In the genomic region with DNA sequence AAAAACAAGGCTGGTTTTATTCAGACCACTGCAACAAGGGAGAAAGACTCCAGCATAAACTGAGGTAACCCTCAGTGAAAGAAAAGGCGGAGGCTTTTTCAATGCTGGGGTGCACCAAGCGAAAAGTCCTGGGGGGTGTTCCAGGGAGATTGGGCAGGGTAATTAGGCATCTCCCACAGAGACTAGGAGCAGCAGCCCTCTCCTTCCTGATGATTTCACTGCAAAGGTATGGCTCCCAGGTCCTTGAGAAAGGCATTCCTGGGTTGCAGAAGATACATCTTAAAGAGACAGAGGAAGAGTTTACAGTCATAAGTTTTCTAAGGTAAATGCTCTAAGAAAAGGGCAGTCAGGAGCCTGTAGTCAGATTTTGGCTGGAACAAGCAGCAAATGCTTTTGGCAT, we compare ENCODE assay signal across 18 cellular contexts.
DNase-seq lines count a peak whose midpoint lies in the region; ATAC-seq and TF ChIP-seq lines count a peak whose summit lies in the region.
"Had no signal": no experiment of that assay in that cellular context is flagged by ENCODE, and none has a peak within 500 bp of the region (broad histone marks: within the 10 kb centered on the region; RNA-seq: fewer than 3 reads in every experiment).

No MANE protein-coding gene starts in this region.

- H3K4me3 ChIP-seq in epithelial cell of esophagus (ENCODE audit: low read length) (no peak overlapping the region), foreskin fibroblast (ENCODE audit: low read depth in 1 of 2, low read length in 2 of 2) (no peak overlapping the region)
- H3K4me3 ChIP-seq: HAP-1, K562, Peyer's patch had no signal

- H3K27me3 Mint-ChIP-seq in mesothelial cell of epicardium (ENCODE audit: low read depth): no peaks in the 10 kb centered on the region
- H3K27me3 Mint-ChIP-seq: B cell; CD4-positive, alpha-beta T cell had no signal

- DNase-seq in EL (peak; percentile 15), NCI-H226 (peak; percentile 82), epithelial cell of esophagus (ENCODE audit: low read depth) (peak; percentile 63), mesothelial cell of epicardium (ENCODE audit: low spot score in 2 of 2, unreplicated experiment in 2 of 2) (no peak), foreskin fibroblast (no peak), Right ventricle myocardium superior (no peak)
- DNase-seq: CD4-positive, alpha-beta T cell; DMS53; NCI-H1048; NCI-H1436 treated with DMSO at 0.1 percent for 48 hours; NCI-H2029 treated with DMSO at 0.1 percent for 48 hours; NCI-H524; Peyer's patch; SHP77 had no signal

- H3K9me3 Mint-ChIP-seq in mesothelial cell of epicardium: peaks cover 4% of the 10 kb centered on the region
- H3K9me3 Mint-ChIP-seq: CD4-positive, alpha-beta T cell had no signal

- intact Hi-C loops in Right ventricle myocardium superior (cut with DNase I): no loop called here

- no peak for TF ChIP-seq CTCF in epithelial cell of esophagus (IDR thresholded peaks at IDR 0.05; ENCODE audit: insufficient read depth, low read depth, low read length, missing control alignments)
- TF ChIP-seq CTCF in mesothelial cell of epicardium (IDR thresholded peaks at IDR 0.05; ENCODE audit: unreplicated experiment): no peak
- TF ChIP-seq CTCF in foreskin fibroblast (IDR thresholded peaks at IDR 0.05; ENCODE audit: low read depth, low read length): no peak

- no peak for ATAC-seq in GM21515 (IDR thresholded peaks at IDR 0.05; ENCODE audit: unreplicated experiment)
- ATAC-seq in Right ventricle myocardium superior (ENCODE audit: poor library complexity): no peak
- ATAC-seq: K562 had no signal

- H3K4me1 Mint-ChIP-seq in mesothelial cell of epicardium: peaks cover 20% of the 10 kb centered on the region

- H3K27ac Mint-ChIP-seq in mesothelial cell of epicardium: peak overlapping the region; percentile 4
- H3K27ac Mint-ChIP-seq: CD4-positive, alpha-beta T cell had no signal

- no peak overlapping the region for H3K4me3 Mint-ChIP-seq in mesothelial cell of epicardium
- H3K4me3 Mint-ChIP-seq: B cell; CD4-positive, alpha-beta T cell had no signal

- no peaks in the 10 kb centered on the region for H3K36me3 Mint-ChIP-seq in mesothelial cell of epicardium

Comparison
In these comparisons a context has a peak if more than half of its experiments do, and no peak if none do; other contexts are left out.
1. DNase-seq: peak in EL (single experiment), NCI-H226 (single experiment) and epithelial cell of esophagus (single experiment); none in mesothelial cell of epicardium (0 of 2), foreskin fibroblast (0 of 2) and Right ventricle myocardium superior (single experiment).